19 cellular contexts compared by ENCODE assay signal in genomic region chr14:37019488-37019887, GRCh38.
DNase-seq lines count a peak whose midpoint lies in the region; TF ChIP-seq lines count a peak whose summit lies in the region.
"Had no signal": no experiment of that assay in that cellular context is flagged by ENCODE, and none has a peak within 500 bp of the region (broad histone marks: within the 10 kb centered on the region; RNA-seq: fewer than 3 reads in every experiment).

No MANE protein-coding gene starts in this region.

- H3K4me3 ChIP-seq in mesendoderm (ENCODE audit: low read length) (no peak overlapping the region), esophagus muscularis mucosa (no peak overlapping the region)

- H3K18ac ChIP-seq in mesendoderm (ENCODE audit: low read length), result no peak overlapping the region

- H2BK120ac ChIP-seq in mesendoderm (ENCODE audit: low read depth, low read length), result no peak overlapping the region

- no peak overlapping the region for H4K5ac ChIP-seq in mesendoderm (ENCODE audit: low read length)

- H3K4me1 ChIP-seq in mesendoderm (ENCODE audit: control insufficient read depth, low read depth, low read length), result no peaks in the 10 kb centered on the region
- H3K4me1 ChIP-seq in esophagus muscularis mucosa, result no peaks in the 10 kb centered on the region

- H3K4me2 ChIP-seq in mesendoderm (ENCODE audit: low read length), result no peak overlapping the region
- H3K4me2 ChIP-seq: SK-N-SH had no signal

- H3K27ac ChIP-seq in mesendoderm (ENCODE audit: low read depth, low read length) (no peak overlapping the region), esophagus muscularis mucosa (replicated peaks in 1 of 4) (no peak overlapping the region)

- no CpG with 5 or more reads among the region's 1 CpG for WGBS in mesendoderm (ENCODE audit: extremely low coverage, insufficient coverage, low lambda C conversion rate)
- WGBS in esophagus muscularis mucosa, result 69% methylated on average over 1 of the region's 1 CpG

- H3K23ac ChIP-seq in mesendoderm (ENCODE audit: low read length), result no peak overlapping the region

- H3K79me2 ChIP-seq in mesendoderm (ENCODE audit: control insufficient read depth, insufficient read depth, low read length), result no peaks in the 10 kb centered on the region

- H3K56ac ChIP-seq in mesendoderm (ENCODE audit: low read length), result no peak overlapping the region

- no peaks in the 10 kb centered on the region for H3K79me1 ChIP-seq in mesendoderm (ENCODE audit: low read length)

- H3K9ac ChIP-seq in mesendoderm (ENCODE audit: low read length), result no peak overlapping the region
- H3K9ac ChIP-seq: SK-N-SH had no signal

- H4K8ac ChIP-seq in mesendoderm (ENCODE audit: low read depth, low read length), result no peak overlapping the region

- no peak for TF ChIP-seq EP300 in esophagus muscularis mucosa (IDR thresholded peaks at IDR 0.05)

- no peak overlapping the region for H2BK15ac ChIP-seq in mesendoderm (replicated peaks; ENCODE audit: low read depth)

- no peaks in the 10 kb centered on the region for H3K27me3 ChIP-seq in mesendoderm (ENCODE audit: insufficient read depth, low read length, poor library complexity)
- no peaks in the 10 kb centered on the region for H3K27me3 ChIP-seq in esophagus muscularis mucosa

- H3K9me3 ChIP-seq in esophagus muscularis mucosa, result no peaks in the 10 kb centered on the region
- H3K9me3 ChIP-seq: SK-N-SH had no signal

- no peak overlapping the region for H3K4ac ChIP-seq in mesendoderm (ENCODE audit: low read depth, low read length)

- TF ChIP-seq CTCF in esophagus muscularis mucosa (IDR thresholded peaks at IDR 0.05), result no peak

- no peak overlapping the region for H2BK5ac ChIP-seq in mesendoderm (ENCODE audit: low read length)

- DNase-seq in GF-D8 (lab: John Stamatoyannopoulos, UW) (peak; percentile 32), Kasumi-1 (lab: John Stamatoyannopoulos, UW) (peak; percentile 22 to 31), SKM-1 (lab: John Stamatoyannopoulos, UW; ENCODE audit: unreplicated experiment) (peak; percentile 30), NCI-H1417 treated with DMSO at 0.1 percent for 48 hours (lab: John Stamatoyannopoulos, UW) (no peak), A172 (ENCODE audit: low spot score) (no peak), mesendoderm (no peak), esophagus muscularis mucosa (ENCODE audit: extremely low spot score) (no peak)
- DNase-seq: Calu3; CD8-positive, alpha-beta memory T cell; DMS153; DND-41; KG1; NCI-H1694; NCI-H2029 treated with DMSO at 0.1 percent for 48 hours; NCI-H2227 treated with DMSO at 0.1 percent for 48 hours; NCI-H510A; NCI-H69; SK-N-SH; T-cell had no signal

- H2AK5ac ChIP-seq in mesendoderm (ENCODE audit: low read length), result no peak overlapping the region

- H3K36me3 ChIP-seq in mesendoderm (ENCODE audit: control insufficient read depth, insufficient read depth, low read length) (no peaks in the 10 kb centered on the region), esophagus muscularis mucosa (no peaks in the 10 kb centered on the region)

- intact Hi-C loops in esophagus muscularis mucosa (cut with DNase I), result no loop called here

- TF ChIP-seq POLR2A in esophagus muscularis mucosa (IDR thresholded peaks at IDR 0.05; ENCODE audit: low read depth), result no peak

Comparison
In these comparisons a context has a peak if more than half of its experiments do, and no peak if none do; other contexts are left out.
1. DNase-seq: peak in GF-D8 (single experiment), Kasumi-1 (2 of 2) and SKM-1 (single experiment); none in NCI-H1417 treated with DMSO at 0.1 percent for 48 hours (single experiment), A172 (single experiment), mesendoderm (single experiment) and esophagus muscularis mucosa (single experiment).